Comparison of ENCODE assay signal across 22 cellular contexts in the genomic region with DNA sequence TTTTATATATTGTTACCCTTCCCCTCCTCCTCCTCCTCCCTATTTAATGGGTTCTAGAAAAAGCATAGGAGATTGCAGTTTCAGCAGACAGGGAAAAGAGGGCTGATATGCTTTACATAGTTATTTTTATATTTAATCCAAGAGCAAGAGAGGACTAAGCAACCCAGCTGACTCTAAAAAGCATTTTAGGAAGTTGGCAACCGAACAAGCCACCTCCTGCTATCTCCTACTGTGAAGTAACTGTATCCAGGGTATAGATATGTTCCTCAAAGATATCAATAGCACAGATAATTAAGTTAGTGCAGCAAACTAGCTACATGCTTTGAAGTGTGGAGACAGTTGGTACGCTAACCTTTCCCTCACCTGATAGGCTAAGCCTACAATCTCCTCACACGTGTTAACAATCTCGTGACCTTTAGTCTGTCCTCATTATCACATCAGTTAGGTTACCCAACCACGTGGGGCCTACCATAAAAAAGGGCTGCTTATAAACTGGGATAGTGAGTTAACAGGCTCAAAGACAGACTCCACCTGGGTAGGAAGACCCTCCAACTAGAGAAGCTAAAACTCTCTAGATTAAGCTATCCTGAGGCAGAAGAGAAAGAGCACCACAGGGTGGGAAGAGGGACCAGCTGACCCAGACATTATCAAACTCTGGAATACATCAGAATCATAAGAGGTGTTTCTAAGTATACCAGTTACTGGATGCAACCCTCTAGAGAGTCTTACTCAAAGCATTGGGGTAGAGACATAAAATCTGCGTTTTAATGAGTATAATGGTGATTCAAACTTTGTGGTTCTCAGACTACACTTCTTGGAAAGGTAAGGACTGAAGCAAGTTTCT.
DNase-seq lines count a peak whose midpoint lies in the region; ATAC-seq and TF ChIP-seq lines count a peak whose summit lies in the region.
"Had no signal": no experiment of that assay in that cellular context is flagged by ENCODE, and none has a peak within 500 bp of the region (broad histone marks: within the 10 kb centered on the region; RNA-seq: fewer than 3 reads in every experiment).

No MANE protein-coding gene starts in this region.

- H3K4me1 ChIP-seq in hepatocyte (ENCODE audit: insufficient read depth) (peaks cover 9% of the 10 kb centered on the region), prostate gland (replicated peaks) (no peaks in the 10 kb centered on the region)
- H3K4me1 ChIP-seq: BLaER1 had no signal

- H3K27ac ChIP-seq in hepatocyte (peak overlapping the region; percentile 66), prostate gland (peak overlapping the region; percentile 64 to 67)
- H3K27ac ChIP-seq: BLaER1 had no signal

- H2AFZ ChIP-seq in hepatocyte, result no peak overlapping the region
- H2AFZ ChIP-seq: GM23338 had no signal

- no peaks in the 10 kb centered on the region for H3K79me2 ChIP-seq in hepatocyte

- H3K9me2 ChIP-seq in hepatocyte (replicated peaks; ENCODE audit: insufficient read depth), result no peaks in the 10 kb centered on the region

- H3K36me3 Mint-ChIP-seq in activated T-helper 17 cell treated with anti-CD3 and anti-CD28 coated beads, Interleukin-2, amount 50 U/mL, for 72 hours (ENCODE audit: low read depth), result no peaks in the 10 kb centered on the region
- H3K36me3 Mint-ChIP-seq: CD4-positive, alpha-beta memory T cell had no signal

- TF ChIP-seq CTCF in hepatocyte (IDR thresholded peaks at IDR 0.05; ENCODE audit: poor library complexity) (no peak), prostate gland (IDR thresholded peaks at IDR 0.05) (no peak)

- H3K27ac Mint-ChIP-seq in activated T-helper 17 cell treated with anti-CD3 and anti-CD28 coated beads, Interleukin-2, amount 50 U/mL, for 72 hours, result no peak overlapping the region
- H3K27ac Mint-ChIP-seq: CD4-positive, alpha-beta memory T cell; GM23338 had no signal

- H4K20me1 ChIP-seq in hepatocyte (ENCODE audit: insufficient read depth, poor library complexity, severe bottlenecking), result no peaks in the 10 kb centered on the region
- H4K20me1 ChIP-seq: BLaER1 had no signal

- intact Hi-C loops in Right ventricle myocardium superior (cut with DNase I) (no loop called here), prostate gland (cut with DNase I) (no loop called here)

- no peaks in the 10 kb centered on the region for H3K27me3 Mint-ChIP-seq in activated T-helper 17 cell treated with anti-CD3 and anti-CD28 coated beads, Interleukin-2, amount 50 U/mL, for 72 hours
- H3K27me3 Mint-ChIP-seq: CD4-positive, alpha-beta memory T cell had no signal

- DNase-seq in NCI-H69 (lab: John Stamatoyannopoulos, UW), result peak; percentile 60
- DNase-seq in Right ventricle myocardium superior, result no peak
- DNase-seq in hepatocyte (ENCODE audit: low spot score), result peak; percentile 49
- no peak for DNase-seq in prostate gland (ENCODE audit: low spot score)
- DNase-seq in DMS 273 (lab: John Stamatoyannopoulos, UW; ENCODE audit: unreplicated experiment), result no peak
- no peak for DNase-seq in foreskin melanocyte
- DNase-seq: Calu3; CD4-positive, alpha-beta memory T cell; Kasumi-1; MM.1S; NCI-H1092; NCI-H1694; NCI-H2107; NCI-H226; NCI-H524; PC-3; RPMI8226 had no signal

- H3K9me3 ChIP-seq in hepatocyte (ENCODE audit: low read depth) (no peaks in the 10 kb centered on the region), prostate gland (no peaks in the 10 kb centered on the region)
- H3K9me3 ChIP-seq: BLaER1 had no signal

- ATAC-seq in Right ventricle myocardium superior (ENCODE audit: poor library complexity) (peak; percentile 76), HG03045 (IDR thresholded peaks at IDR 0.05; ENCODE audit: unreplicated experiment) (no peak)
- ATAC-seq in activated T-helper 17 cell treated with anti-CD3 and anti-CD28 coated beads, Interleukin-2, amount 50 U/mL, for 72 hours (replicated peaks), result no peak
- ATAC-seq: GM23338, HCT116, PC-3 had no signal

- H3K36me3 ChIP-seq in hepatocyte (replicated peaks; ENCODE audit: insufficient read depth, low read depth) (no peaks in the 10 kb centered on the region), prostate gland (no peaks in the 10 kb centered on the region)
- H3K36me3 ChIP-seq: BLaER1 had no signal

- H3K4me1 Mint-ChIP-seq in activated T-helper 17 cell treated with anti-CD3 and anti-CD28 coated beads, Interleukin-2, amount 50 U/mL, for 72 hours, result no peaks in the 10 kb centered on the region
- H3K4me1 Mint-ChIP-seq: CD4-positive, alpha-beta memory T cell; GM23338 had no signal

- TF ChIP-seq POLR2A in prostate gland (IDR thresholded peaks at IDR 0.05), result no peak

- H3K27me3 ChIP-seq in hepatocyte, result no peaks in the 10 kb centered on the region
- no peaks in the 10 kb centered on the region for H3K27me3 ChIP-seq in prostate gland (replicated peaks; ENCODE audit: insufficient read depth)
- H3K27me3 ChIP-seq: BLaER1 had no signal

- no peaks in the 10 kb centered on the region for H3K9me3 Mint-ChIP-seq in activated T-helper 17 cell treated with anti-CD3 and anti-CD28 coated beads, Interleukin-2, amount 50 U/mL, for 72 hours
- H3K9me3 Mint-ChIP-seq: GM23338 had no signal

- WGBS in hepatocyte (ENCODE audit: low lambda C conversion rate, missing lambda C conversion rate), result 30% methylated on average over 6 of the region's 6 CpGs
- 60% methylated on average over 6 of the region's 6 CpGs for WGBS in prostate gland

- no peak overlapping the region for H3K4me3 ChIP-seq in hepatocyte
- no peak overlapping the region for H3K4me3 ChIP-seq in prostate gland
- H3K4me3 ChIP-seq: BLaER1, GM23338 had no signal

- no peak overlapping the region for H3K4me3 Mint-ChIP-seq in activated T-helper 17 cell treated with anti-CD3 and anti-CD28 coated beads, Interleukin-2, amount 50 U/mL, for 72 hours
- H3K4me3 Mint-ChIP-seq: CD4-positive, alpha-beta memory T cell; GM23338 had no signal

- H3K4me2 ChIP-seq in hepatocyte, result peak overlapping the region; percentile 16
- H3K4me2 ChIP-seq: BLaER1, GM23338 had no signal

Comparison
In these comparisons a context has a peak if more than half of its experiments do, and no peak if none do; other contexts are left out.
1. DNase-seq: peak in NCI-H69 (single experiment) and hepatocyte (single experiment); none in Right ventricle myocardium superior (single experiment), prostate gland (single experiment), DMS 273 (single experiment) and foreskin melanocyte (single experiment).